1 cellular context compared by ENCODE assay signal in genomic region chr18:59054892-59055291, GRCh38.
TF ChIP-seq lines count a peak whose summit lies in the region.

No MANE protein-coding gene starts in this region.

TF ChIP-seq in GM23338, 12 proteins besides CTCF, POLR2A, EP300 and RAD21 (continued from another document):
- TF ChIP-seq ZNF462 (CRISPR knock-in tag; IDR thresholded peaks at IDR 0.05) (no peak), ZNF331 (CRISPR knock-in tag; IDR thresholded peaks at IDR 0.05; ENCODE audit: low read depth) (no peak), NANOG (IDR thresholded peaks at IDR 0.05; ENCODE audit: borderline replicate concordance) (no peak), CREB1 (CRISPR knock-in tag; IDR thresholded peaks at IDR 0.05; ENCODE audit: low read depth) (no peak), EZH2 (IDR thresholded peaks at IDR 0.05; ENCODE audit: low read depth, unreplicated experiment) (no peak), JUNB (IDR thresholded peaks at IDR 0.05; ENCODE audit: unreplicated experiment) (no peak), ZNF114 (CRISPR knock-in tag; IDR thresholded peaks at IDR 0.05) (no peak), EZH2phosphoT487 (IDR thresholded peaks at IDR 0.05; ENCODE audit: unreplicated experiment) (no peak), STAT1 (IDR thresholded peaks at IDR 0.05; ENCODE audit: unreplicated experiment) (no peak), ETS1 (IDR thresholded peaks at IDR 0.05) (no peak)
